Comparison of ENCODE assay signal across 10 cellular contexts in the genomic region with DNA sequence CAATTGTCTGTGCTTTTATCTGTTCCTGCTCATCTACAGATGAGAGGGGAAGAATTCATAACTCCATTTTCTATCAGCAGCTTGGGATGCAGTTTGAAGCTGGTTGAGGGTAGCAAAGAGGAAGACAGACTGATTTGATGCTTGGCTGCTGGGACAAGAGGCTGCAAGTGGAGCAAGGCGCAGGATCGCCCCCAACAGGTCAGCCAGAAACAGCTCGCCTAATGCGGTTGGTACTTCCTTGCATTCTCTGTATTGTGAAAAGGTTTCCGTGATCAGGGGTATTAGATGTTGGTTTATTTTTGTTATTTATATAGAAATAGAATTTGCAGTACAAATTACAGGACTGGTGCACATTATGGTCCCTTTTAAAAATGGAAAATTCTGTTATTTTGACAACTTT. TPM values are rescaled to one million over a fixed set of nuclear protein-coding genes. Genes with fewer than 3 reads are reported as not detected.
DNase-seq lines count a peak whose midpoint lies in the region; ATAC-seq and TF ChIP-seq lines count a peak whose summit lies in the region.
"Had no signal": no experiment of that assay in that cellular context is flagged by ENCODE, and none has a peak within 500 bp of the region (broad histone marks: within the 10 kb centered on the region; RNA-seq: fewer than 3 reads in every experiment).

No MANE protein-coding gene starts in this region.

- in situ Hi-C loops in GM23248 (cut with MboI) = no loop called here
- in situ Hi-C loops in Panc1 (cut with HindIII; ENCODE audit: low pct_unique_long_range_greater_than_20kb, low sequenced_read_pairs) = no loop called here

- H4K20me1 ChIP-seq in GM23248 (ENCODE audit: insufficient read depth) (no peaks in the 10 kb centered on the region), hepatocyte (ENCODE audit: insufficient read depth, poor library complexity, severe bottlenecking) (no peaks in the 10 kb centered on the region)

- intact Hi-C loops in CD14-positive monocyte (cut with micrococcal nuclease) (no loop called here), Panc1 (cut with micrococcal nuclease; ENCODE audit: unreplicated experiment) (no loop called here), esophagus muscularis mucosa (cut with DNase I) (no loop called here), lower lobe of right lung (cut with DNase I) (no loop called here)

- H3K36me3 Mint-ChIP-seq in CD14-positive monocyte = no peaks in the 10 kb centered on the region

- H3K9me3 Mint-ChIP-seq in CD14-positive monocyte = peaks cover 5 to 30% (median 25%) of the 10 kb centered on the region in 7 donors

- POLR2A ChIA-PET in Panc1 (lab: Charles Lee) = no interaction called here

- TF ChIP-seq EP300 in esophagus muscularis mucosa (IDR thresholded peaks at IDR 0.05) = no peak

- no peak overlapping the region for H3K27ac Mint-ChIP-seq in CD14-positive monocyte

- H3K79me2 ChIP-seq in GM23248 (ENCODE audit: insufficient read depth) = no peaks in the 10 kb centered on the region
- H3K79me2 ChIP-seq in hepatocyte = no peaks in the 10 kb centered on the region

- no TSS peak for BruUV-seq in Panc1 (replicated peaks; lab: Mats Ljungman, UMichigan)

- H3K4me3 ChIP-seq in GM23248 (no peak overlapping the region), Panc1 (ENCODE audit: low read depth in 2 of 2, low read length in 2 of 2) (no peak overlapping the region), hepatocyte (no peak overlapping the region), esophagus muscularis mucosa (no peak overlapping the region), lower lobe of right lung (no peak overlapping the region)
- H3K4me3 ChIP-seq: lung had no signal

- WGBS in GM23248 (ENCODE audit: low coverage in 1 of 2, low lambda C conversion rate in 2 of 2, missing lambda C conversion rate in 2 of 2), 2 experiments = 8 to 10% methylated on average over 5 of the region's 5 CpGs
- 21% methylated on average over 5 of the region's 5 CpGs for WGBS in hepatocyte (ENCODE audit: low lambda C conversion rate, missing lambda C conversion rate)
- WGBS in esophagus muscularis mucosa = 23% methylated on average over 5 of the region's 5 CpGs

- no peak for DNase-seq in CD14-positive monocyte (ENCODE audit: low spot score)
- DNase-seq in GM23248 = peak; percentile 53
- DNase-seq in Panc1 (ENCODE audit: low read depth, low spot score) = no peak
- peak; percentile 13 for DNase-seq in hepatocyte (ENCODE audit: low spot score)
- DNase-seq in esophagus muscularis mucosa (ENCODE audit: extremely low spot score) = no peak
- DNase-seq in lower lobe of right lung = no peak
- DNase-seq: NK-92 treated with Interleukin-12 subunit alpha and Interleukin-12 subunit beta, amount 100 ng/mL, for 24 hours had no signal

- H3K9me2 ChIP-seq in GM23248 (ENCODE audit: insufficient read depth) = no peaks in the 10 kb centered on the region
- no peaks in the 10 kb centered on the region for H3K9me2 ChIP-seq in hepatocyte (replicated peaks; ENCODE audit: insufficient read depth)

- H3K9ac ChIP-seq in GM23248 = no peak overlapping the region

- CTCF ChIA-PET in Panc1 (lab: Charles Lee) = no interaction called here

- H3F3A ChIP-seq in GM23248 (ENCODE audit: insufficient read depth) = no peaks in the 10 kb centered on the region

- H3K27me3 Mint-ChIP-seq in CD14-positive monocyte (ENCODE audit: low read depth in 3 of 3) = peaks cover 6 to 25% (median 8%) of the 10 kb centered on the region in 3 donors

- H3K9me3 ChIP-seq in GM23248 (ENCODE audit: low read depth) (no peaks in the 10 kb centered on the region), Panc1 (ENCODE audit: control insufficient read depth, insufficient read depth, low read depth, low read length) (no peaks in the 10 kb centered on the region), hepatocyte (ENCODE audit: low read depth) (no peaks in the 10 kb centered on the region), esophagus muscularis mucosa (peaks cover 0 to 18% (median 8%) of the 10 kb centered on the region in 4 donors), lower lobe of right lung (peaks cover 14% of the 10 kb centered on the region)

- ATAC-seq in Panc1 = no peak
- ATAC-seq in GM21737 (IDR thresholded peaks at IDR 0.05; ENCODE audit: unreplicated experiment) = no peak
- no peak for ATAC-seq in GM19395 (IDR thresholded peaks at IDR 0.05; ENCODE audit: unreplicated experiment)
- no peak for ATAC-seq in lower lobe of right lung

- H3K36me3 ChIP-seq in GM23248 (ENCODE audit: low read depth) = no peaks in the 10 kb centered on the region
- no peaks in the 10 kb centered on the region for H3K36me3 ChIP-seq in Panc1 (ENCODE audit: control insufficient read depth, insufficient read depth, low read length)
- H3K36me3 ChIP-seq in hepatocyte (replicated peaks; ENCODE audit: insufficient read depth, low read depth) = no peaks in the 10 kb centered on the region
- H3K36me3 ChIP-seq in esophagus muscularis mucosa = no peaks in the 10 kb centered on the region
- H3K36me3 ChIP-seq in lower lobe of right lung = no peaks in the 10 kb centered on the region

- no peaks in the 10 kb centered on the region for H3K4me1 Mint-ChIP-seq in CD14-positive monocyte

- no peak overlapping the region for H3K4me2 ChIP-seq in GM23248 (ENCODE audit: unreplicated experiment)
- no peak overlapping the region for H3K4me2 ChIP-seq in hepatocyte

- TF ChIP-seq CTCF in CD14-positive monocyte (IDR thresholded peaks at IDR 0.05) = peak; percentile 43
- peak; percentile 46 for TF ChIP-seq CTCF in Panc1 (IDR thresholded peaks at IDR 0.05)
- peak; percentile 21 for TF ChIP-seq CTCF in hepatocyte (IDR thresholded peaks at IDR 0.05; ENCODE audit: poor library complexity)
- no peak for TF ChIP-seq CTCF in esophagus muscularis mucosa (IDR thresholded peaks at IDR 0.05)
- TF ChIP-seq CTCF in lower lobe of right lung (IDR thresholded peaks at IDR 0.05) = no peak

- peaks cover 23% of the 10 kb centered on the region for H3K27me3 ChIP-seq in GM23248 (replicated peaks; ENCODE audit: insufficient read depth)
- H3K27me3 ChIP-seq in Panc1 (ENCODE audit: control insufficient read depth, insufficient read depth, low read length) = no peaks in the 10 kb centered on the region
- no peaks in the 10 kb centered on the region for H3K27me3 ChIP-seq in hepatocyte
- no peaks in the 10 kb centered on the region for H3K27me3 ChIP-seq in esophagus muscularis mucosa
- peaks cover 3% of the 10 kb centered on the region for H3K27me3 ChIP-seq in lower lobe of right lung (ENCODE audit: low read depth)

- TF ChIP-seq POLR2A in esophagus muscularis mucosa (IDR thresholded peaks at IDR 0.05; ENCODE audit: low read depth) = no peak

- H3K4me1 ChIP-seq in GM23248 (ENCODE audit: insufficient read depth) = no peaks in the 10 kb centered on the region
- H3K4me1 ChIP-seq in Panc1 (ENCODE audit: control insufficient read depth, insufficient read depth, low read length) = no peaks in the 10 kb centered on the region
- no peaks in the 10 kb centered on the region for H3K4me1 ChIP-seq in hepatocyte (ENCODE audit: insufficient read depth)
- no peaks in the 10 kb centered on the region for H3K4me1 ChIP-seq in esophagus muscularis mucosa
- no peaks in the 10 kb centered on the region for H3K4me1 ChIP-seq in lower lobe of right lung

- H2AFZ ChIP-seq in GM23248 (no peak overlapping the region), hepatocyte (no peak overlapping the region)

- H3K27ac ChIP-seq in GM23248 (no peak overlapping the region), Panc1 (ENCODE audit: low read length) (no peak overlapping the region), hepatocyte (no peak overlapping the region), esophagus muscularis mucosa (replicated peaks in 1 of 4) (no peak overlapping the region), lower lobe of right lung (no peak overlapping the region)

- H3K4me3 Mint-ChIP-seq in CD14-positive monocyte = no peak overlapping the region

RNA-seq across cellular contexts. Expression of gene ZNF883, which starts 40.6 kb away (rescaled TPM):
- polyA plus RNA-seq in CD14-positive monocyte = under 1 TPM; 0.14 to 0.29 TPM
- total RNA-seq in GM23248 (2014; rRNA removed; shearing (Covaris generic)) = 6.2 and 6.6 TPM in 2 replicates
- polyA plus RNA-seq in GM23248 (2016; fragmentation: Nextera tagmentation; extraction: Ambion mirVana) = 6.5 and 7.6 TPM in 2 replicates
- total RNA-seq in Panc1 (2021; ENCODE audit: unreplicated experiment) = not detected
- not detected for polyA plus RNA-seq in Panc1 (2012; ENCODE audit: insufficient read length)
- total RNA-seq in hepatocyte = 2.8 and 5.7 TPM in 2 replicates
- polyA plus RNA-seq in hepatocyte = 3.4 and 4.1 TPM in 2 replicates
- total RNA-seq in esophagus muscularis mucosa = 1 to 10 TPM in 3 of 4 donors, under 1 TPM in 1; 0.99 to 2.1 (median 1.5) TPM
- total RNA-seq in lower lobe of right lung = 0.89 TPM

Comparison
In these comparisons a context has a peak if more than half of its experiments do, and no peak if none do; other contexts are left out.
1. DNase-seq: peak in GM23248 (single experiment) and hepatocyte (single experiment); none in CD14-positive monocyte (single experiment), Panc1 (single experiment), esophagus muscularis mucosa (single experiment) and lower lobe of right lung (single experiment).
2. CTCF ChIP-seq: peak in CD14-positive monocyte (single experiment), Panc1 (single experiment) and hepatocyte (single experiment); none in esophagus muscularis mucosa (0 of 3) and lower lobe of right lung (single experiment).